In the genomic region with DNA sequence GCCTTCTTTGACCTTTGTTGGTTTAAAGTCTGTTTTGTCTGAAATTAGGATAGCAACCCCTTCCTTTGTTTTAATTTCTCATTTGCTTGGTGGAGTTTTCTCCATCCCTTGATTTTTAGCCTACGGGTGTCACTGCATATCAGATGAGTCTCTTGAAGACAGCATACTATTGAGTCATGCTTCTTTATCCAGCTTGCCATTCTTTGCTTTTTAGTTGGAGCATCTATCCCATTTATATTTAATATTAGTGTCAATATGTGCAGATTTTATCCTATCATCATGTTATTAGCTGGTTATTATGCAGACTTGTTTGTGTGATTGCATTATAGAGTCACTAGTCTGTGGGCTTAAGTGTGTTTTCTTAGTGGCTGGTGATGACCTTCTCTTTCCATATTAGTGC, we compare ENCODE assay signal across 25 cellular contexts.
"Had no signal": no experiment of that assay in that cellular context is flagged by ENCODE, and none has a peak within 500 bp of the region (broad histone marks: within the 10 kb centered on the region; RNA-seq: fewer than 3 reads in every experiment).

No MANE protein-coding gene starts in this region.

- H3K4me3 ChIP-seq: neural progenitor cell, ovary, psoas muscle, right lobe of liver, sigmoid colon, stomach, thoracic aorta, thyroid gland, tibial nerve, upper lobe of left lung, vagina had no signal

- ATAC-seq: psoas muscle; right cardiac atrium; right lobe of liver; stimulated activated effector memory CD8-positive, alpha-beta T cell treated with anti-CD3 and anti-CD28 coated beads, Interleukin-12 subunit alpha, Interleukin-12 subunit beta, amount 100 ng/mL, for 72 hours; stimulated activated naive B cell treated with anti-CD40 and anti-IgM and Interleukin-4, amounts not matched to agents 10 μg/mL and 1 μg/mL and 100 μg/mL, for 72 hours had no signal

- H3K4me2 ChIP-seq: neural progenitor cell had no signal

- H3K27me3 ChIP-seq: neural progenitor cell, ovary, right lobe of liver, sigmoid colon, stomach, thyroid gland, tibial nerve, upper lobe of left lung, vagina had no signal

- H3K9ac ChIP-seq: neural progenitor cell, parathyroid adenoma had no signal

- H3K27ac ChIP-seq: neural progenitor cell, ovary, parathyroid adenoma, psoas muscle, right lobe of liver, sigmoid colon, stomach, thoracic aorta, thyroid gland, tibial nerve, upper lobe of left lung, vagina had no signal

- H3K4me1 ChIP-seq: neural progenitor cell, parathyroid adenoma, psoas muscle, right lobe of liver, sigmoid colon, stomach, thyroid gland, tibial nerve, upper lobe of left lung, vagina had no signal

- H3K79me2 ChIP-seq: parathyroid adenoma had no signal

- H3K36me3 ChIP-seq: neural progenitor cell, ovary, right lobe of liver, sigmoid colon, stomach, thoracic aorta, thyroid gland, tibial nerve, upper lobe of left lung, vagina had no signal

- H2AFZ ChIP-seq: neural progenitor cell, parathyroid adenoma had no signal

- DNase-seq: occipital lobe; ovary; posterior cingulate gyrus; psoas muscle; right cardiac atrium; right lobe of liver; sigmoid colon; small intestine; stimulated activated CD4-positive, alpha-beta T cell treated with anti-CD3 and anti-CD28 coated beads, Interleukin-15, amount 100 ng/mL, for 24 hours; stimulated activated CD4-positive, alpha-beta T cell treated with anti-CD3 and anti-CD28 coated beads, Interleukin-2, amount 100 ng/mL, for 24 hours; stimulated activated CD4-positive, alpha-beta T cell treated with anti-CD3 and anti-CD28 coated beads, Interleukin-2, amount 100 ng/mL, for 48 hours; stimulated activated CD4-positive, alpha-beta T cell treated with anti-CD3 and anti-CD28 coated beads, Interleukin-4, amount 100 ng/mL, for 24 hours; stimulated activated naive B cell treated with anti-CD40 and anti-IgM and Interleukin-4, amounts not matched to agents 10 μg/mL and 1 μg/mL and 100 μg/mL, for 72 hours; stimulated activated naive CD4-positive, alpha-beta T cell treated with Interleukin-2 at 50 U/mL for 16 hours; stomach; thyroid gland; trophoblast cell; upper lobe of left lung had no signal

- FAIRE-seq: small intestine, urothelium cell line had no signal

- H3K9me3 ChIP-seq: ovary, psoas muscle, thyroid gland, vagina had no signal
